18 cellular contexts compared by ENCODE assay signal in the genomic region with DNA sequence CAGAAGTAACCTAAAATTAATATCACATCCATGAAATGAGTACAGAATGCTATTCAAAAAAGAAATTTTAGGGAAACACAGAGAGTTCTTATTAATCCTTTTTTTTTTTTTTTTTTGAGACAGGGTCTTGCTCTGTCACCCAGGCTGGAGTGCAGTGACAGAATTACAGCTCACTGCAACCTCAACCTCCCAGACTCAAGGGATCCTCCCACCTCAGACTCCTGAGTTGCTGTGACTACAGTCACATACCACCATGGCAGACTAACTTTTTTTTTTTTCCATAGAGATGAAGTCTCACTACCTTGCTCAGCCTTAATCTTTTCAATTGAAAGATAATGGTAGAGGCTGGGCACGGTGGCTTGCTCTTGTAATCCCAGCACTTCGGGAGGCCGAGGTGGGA.
"Had no signal": no experiment of that assay in that cellular context is flagged by ENCODE, and none has a peak within 500 bp of the region (broad histone marks: within the 10 kb centered on the region; RNA-seq: fewer than 3 reads in every experiment).

No MANE protein-coding gene starts in this region.

- H3K4me3 Mint-ChIP-seq: mesothelial cell of epicardium; natural killer cell; stimulated activated naive B cell treated with anti-CD40 and anti-IgM and Interleukin-4, amounts not matched to agents 10 μg/mL and 1 μg/mL and 100 μg/mL, for 72 hours had no signal

- H3K27ac Mint-ChIP-seq: mesothelial cell of epicardium, naive B cell, natural killer cell, progenitor cell of endocrine pancreas had no signal

- H3K27me3 Mint-ChIP-seq: naive B cell; stimulated activated naive B cell treated with anti-CD40 and anti-IgM and Interleukin-4, amounts not matched to agents 10 μg/mL and 1 μg/mL and 100 μg/mL, for 72 hours had no signal

- DNase-seq: islet precursor cell; left ventricle myocardium inferior; mesendoderm; naive B cell; natural killer cell; ovary; right lobe of liver; stimulated activated CD4-positive, alpha-beta T cell treated with anti-CD3 and anti-CD28 coated beads, Interleukin-12 subunit alpha, Interleukin-12 subunit beta, amount 100 ng/mL, for 4 hours; stimulated activated CD4-positive, alpha-beta T cell treated with anti-CD3 and anti-CD28 coated beads, Interleukin-15, amount 100 ng/mL, for 24 hours; stimulated activated CD4-positive, alpha-beta T cell treated with anti-CD3 and anti-CD28 coated beads, Interleukin-2, amount 100 ng/mL, for 24 hours; stimulated activated CD4-positive, alpha-beta T cell treated with anti-CD3 and anti-CD28 coated beads, Interleukin-4, amount 100 ng/mL, for 1 hour; stimulated activated naive B cell treated with anti-CD40 and anti-IgM and Interleukin-4, amounts not matched to agents 10 μg/mL and 1 μg/mL and 100 μg/mL, for 72 hours; stimulated activated naive CD8-positive, alpha-beta T cell treated with anti-CD3 and anti-CD28 coated beads, Interleukin-15, Interleukin-2, amounts not matched to agents 100 U/mL and 50 U/mL, for 24 hours; stomach; tibial artery; upper lobe of right lung had no signal

- ATAC-seq: natural killer cell; right lobe of liver; stimulated activated naive B cell treated with anti-CD40 and anti-IgM and Interleukin-4, amounts not matched to agents 10 μg/mL and 1 μg/mL and 100 μg/mL, for 72 hours; stimulated activated naive CD8-positive, alpha-beta T cell treated with anti-CD3 and anti-CD28 coated beads, Interleukin-15, Interleukin-2, amounts not matched to agents 100 U/mL and 50 U/mL, for 24 hours; upper lobe of right lung had no signal

- H3K36me3 Mint-ChIP-seq: mesothelial cell of epicardium; naive B cell; natural killer cell; stimulated activated naive B cell treated with anti-CD40 and anti-IgM and Interleukin-4, amounts not matched to agents 10 μg/mL and 1 μg/mL and 100 μg/mL, for 72 hours had no signal

- H3K9me3 Mint-ChIP-seq: mesothelial cell of epicardium; naive B cell; natural killer cell; stimulated activated naive B cell treated with anti-CD40 and anti-IgM and Interleukin-4, amounts not matched to agents 10 μg/mL and 1 μg/mL and 100 μg/mL, for 72 hours had no signal
